Comparison of ENCODE assay signal across 15 cellular contexts in genomic region chr11:83566948-83567347, GRCh38.
DNase-seq lines count a peak whose midpoint lies in the region; ATAC-seq and TF ChIP-seq lines count a peak whose summit lies in the region.
"Had no signal": no experiment of that assay in that cellular context is flagged by ENCODE, and none has a peak within 500 bp of the region (broad histone marks: within the 10 kb centered on the region; RNA-seq: fewer than 3 reads in every experiment).

No MANE protein-coding gene starts in this region.

- POLR2A ChIA-PET in IMR-90 (lab: Charles Lee; ENCODE audit: unreplicated experiment) = no interaction called here

- H3K27ac ChIP-seq in IMR-90 (ENCODE audit: insufficient read depth, low read length) = no peak overlapping the region
- H3K27ac ChIP-seq in brain microvascular endothelial cell = no peak overlapping the region
- no peak overlapping the region for H3K27ac ChIP-seq in tibial nerve
- H3K27ac ChIP-seq: BLaER1, esophagus squamous epithelium had no signal

- H3K9me3 ChIP-seq in IMR-90 (ENCODE audit: control insufficient read depth, insufficient read depth, low read length) = no peaks in the 10 kb centered on the region
- H3K9me3 ChIP-seq in tibial nerve = no peaks in the 10 kb centered on the region
- H3K9me3 ChIP-seq: BLaER1, esophagus squamous epithelium had no signal

- no TSS peak for BruUV-seq in IMR-90 (replicated peaks; lab: Mats Ljungman, UMichigan)

- no peaks in the 10 kb centered on the region for H4K20me1 ChIP-seq in IMR-90 (ENCODE audit: insufficient read depth, low read length)
- H4K20me1 ChIP-seq: BLaER1 had no signal

- H3K14ac ChIP-seq in IMR-90 (replicated peaks; ENCODE audit: low read depth, low read length) = 0 out of 2 replicates have a peak overlapping the region, but pooled peaks have one; percentile 52

- H2BK15ac ChIP-seq in IMR-90 (ENCODE audit: low read depth, low read length) = no peak overlapping the region

- no peak overlapping the region for H2BK120ac ChIP-seq in IMR-90 (ENCODE audit: low read depth, low read length)

- dilution Hi-C loops in IMR-90 (cut with HindIII; ENCODE audit: low sequenced_read_pairs, unreplicated experiment) = no loop called here

- no peak overlapping the region for H4K91ac ChIP-seq in IMR-90 (ENCODE audit: insufficient read depth, low read depth, low read length)

- H2AK5ac ChIP-seq in IMR-90 (ENCODE audit: low read depth, low read length) = no peak overlapping the region

- H3K4me2 ChIP-seq in IMR-90 (ENCODE audit: low read depth, low read length) = no peak overlapping the region
- H3K4me2 ChIP-seq: BLaER1 had no signal

- intact Hi-C loops in IMR-90 (cut with micrococcal nuclease) = no loop called here
- intact Hi-C loops in activated T-helper 1 cell treated with anti-CD3 and anti-CD28 coated beads, Interleukin-12 subunit alpha, Interleukin-12 subunit beta, Interleukin-2, Interleukin-4 antibody, amounts not matched to agents 30 ng/mL and 10 ng/mL and 1 ng/mL, durations not matched to agents 14 hours and 24 hours and 36 hours (cut with micrococcal nuclease) = no loop called here

- ATAC-seq in IMR-90 (ENCODE audit: low read depth) (peak; percentile 93), GM21723 (IDR thresholded peaks at IDR 0.05; ENCODE audit: unreplicated experiment) (no peak)
- ATAC-seq: activated CD4-positive, alpha-beta T cell treated with anti-CD3 and anti-CD28 coated beads for 36 hours; left lobe of liver had no signal

- no peaks in the 10 kb centered on the region for H3K36me3 ChIP-seq in IMR-90 (ENCODE audit: control insufficient read depth, insufficient read depth, low read length)
- H3K36me3 ChIP-seq in brain microvascular endothelial cell (replicated peaks) = no peaks in the 10 kb centered on the region
- no peaks in the 10 kb centered on the region for H3K36me3 ChIP-seq in kidney epithelial cell (ENCODE audit: control insufficient read depth, insufficient read depth, low read length)
- no peaks in the 10 kb centered on the region for H3K36me3 ChIP-seq in tibial nerve
- H3K36me3 ChIP-seq: BLaER1, esophagus squamous epithelium had no signal

- no peak overlapping the region for H4K5ac ChIP-seq in IMR-90 (ENCODE audit: low read depth, low read length)

- no peak overlapping the region for H3K56ac ChIP-seq in IMR-90 (ENCODE audit: extremely low read depth, insufficient read depth, low read length)

- H3K36me3 Mint-ChIP-seq in activated T-helper 1 cell treated with anti-CD3 and anti-CD28 coated beads, Interleukin-12 subunit alpha, Interleukin-12 subunit beta, Interleukin-2, Interleukin-4 antibody, amounts not matched to agents 30 ng/mL and 10 ng/mL and 1 ng/mL, durations not matched to agents 14 hours and 24 hours and 36 hours (ENCODE audit: low read depth) = no peaks in the 10 kb centered on the region

- H3K27ac Mint-ChIP-seq in activated T-helper 1 cell treated with anti-CD3 and anti-CD28 coated beads, Interleukin-12 subunit alpha, Interleukin-12 subunit beta, Interleukin-2, Interleukin-4 antibody, amounts not matched to agents 30 ng/mL and 10 ng/mL and 1 ng/mL, durations not matched to agents 14 hours and 24 hours and 36 hours = no peak overlapping the region
- H3K27ac Mint-ChIP-seq: activated CD4-positive, alpha-beta T cell treated with anti-CD3 and anti-CD28 coated beads for 36 hours; activated T-helper 2 cell treated with anti-CD3 and anti-CD28 coated beads, Interferon-gamma antibody, Interleukin-2, Interleukin-4, amounts not matched to agents 10 μg/mL and 5 μg/mL and 100 μg/mL, durations not matched to agents 14 hours and 24 hours and 36 hours had no signal

- WGBS in IMR-90 (ENCODE audit: extremely low coverage in 2 of 2, insufficient read length in 1 of 2), 2 experiments = no CpG with 5 or more reads among the region's 4 CpGs
- 57 to 67% methylated on average over 4 of the region's 4 CpGs for WGBS in tibial nerve, 2 donors

- no peak overlapping the region for H3K18ac ChIP-seq in IMR-90 (ENCODE audit: low read depth, low read length)

- H3K9me3 Mint-ChIP-seq in activated T-helper 1 cell treated with anti-CD3 and anti-CD28 coated beads, Interleukin-12 subunit alpha, Interleukin-12 subunit beta, Interleukin-2, Interleukin-4 antibody, amounts not matched to agents 30 ng/mL and 10 ng/mL and 1 ng/mL, durations not matched to agents 14 hours and 24 hours and 36 hours = no peaks in the 10 kb centered on the region
- H3K9me3 Mint-ChIP-seq: activated T-helper 2 cell treated with anti-CD3 and anti-CD28 coated beads, Interferon-gamma antibody, Interleukin-2, Interleukin-4, amounts not matched to agents 10 μg/mL and 5 μg/mL and 100 μg/mL, durations not matched to agents 14 hours and 24 hours and 36 hours had no signal

- no peaks in the 10 kb centered on the region for H3K9me1 ChIP-seq in IMR-90 (ENCODE audit: insufficient read depth, low read length)

- in situ Hi-C loops in IMR-90 (cut with MboI; ENCODE audit: low sequenced_read_pairs) = no loop called here
- in situ Hi-C loops in brain microvascular endothelial cell (cut with HindIII; ENCODE audit: low pct_ligation_motif_present, low sequenced_read_pairs) = no loop called here
- in situ Hi-C loops in GM13977 (cut with MboI; ENCODE audit: low pct_unique_long_range_greater_than_20kb, low sequenced_read_pairs, unreplicated experiment) = no loop called here

- H3K4me3 ChIP-seq in AG09309 (ENCODE audit: control insufficient read depth, low read depth, low read length) (no peak overlapping the region), IMR-90 (ENCODE audit: insufficient read depth, low read depth, low read length) (no peak overlapping the region), brain microvascular endothelial cell (ENCODE audit: low read depth, low read length) (no peak overlapping the region), kidney epithelial cell (ENCODE audit: low read depth, low read length) (no peak overlapping the region), tibial nerve (no peak overlapping the region)
- H3K4me3 ChIP-seq: BLaER1, esophagus squamous epithelium had no signal

- H3K23ac ChIP-seq in IMR-90 (ENCODE audit: low read depth, low read length) = no peak overlapping the region

- H2BK20ac ChIP-seq in IMR-90 (ENCODE audit: low read depth, low read length) = no peak overlapping the region

- DNase-seq in AG09309 (ENCODE audit: low read depth) (peak; percentile 49), IMR-90 (peak; percentile 83), brain microvascular endothelial cell (peak; percentile 41), kidney epithelial cell (ENCODE audit: low read depth) (peak; percentile 38), GM13977 (ENCODE audit: low spot score) (no peak), tibial nerve (ENCODE audit: low spot score in 2 of 2) (no peak)
- no peak for DNase-seq in activated T-helper 1 cell treated with anti-CD3 and anti-CD28 coated beads, Interleukin-12 subunit alpha, Interleukin-12 subunit beta, Interleukin-2, Interleukin-4 antibody, amounts not matched to agents 30 ng/mL and 10 ng/mL and 1 ng/mL, durations not matched to agents 14 hours and 24 hours and 36 hours (ENCODE audit: low spot score)
- DNase-seq: activated CD4-positive, alpha-beta T cell treated with anti-CD3 and anti-CD28 coated beads for 36 hours; esophagus squamous epithelium; NCI-H1417 treated with DMSO at 0.1 percent for 48 hours; T-helper 1 cell had no signal

- TF ChIP-seq POLR2A in IMR-90 (IDR thresholded peaks at IDR 0.05; ENCODE audit: low read depth, low read length) (no peak), tibial nerve (IDR thresholded peaks at IDR 0.05) (no peak)

- no peak overlapping the region for H4K8ac ChIP-seq in IMR-90 (ENCODE audit: low read depth in 2 of 2, low read length in 2 of 2)

- 0 out of 2 replicates have a peak, but pooled peaks cover 2% of the 10 kb centered on the region for H3K4me1 ChIP-seq in IMR-90 (ENCODE audit: control insufficient read depth, insufficient read depth, low read length)
- no peaks in the 10 kb centered on the region for H3K4me1 ChIP-seq in tibial nerve
- H3K4me1 ChIP-seq: BLaER1, esophagus squamous epithelium had no signal

- no peak overlapping the region for H2AK9ac ChIP-seq in IMR-90 (replicated peaks; ENCODE audit: low read depth, low read length, poor library complexity)

- H2AFZ ChIP-seq in IMR-90 (replicated peaks; ENCODE audit: low read length, poor library complexity) = no peak overlapping the region

- H3K4me1 Mint-ChIP-seq in activated T-helper 1 cell treated with anti-CD3 and anti-CD28 coated beads, Interleukin-12 subunit alpha, Interleukin-12 subunit beta, Interleukin-2, Interleukin-4 antibody, amounts not matched to agents 30 ng/mL and 10 ng/mL and 1 ng/mL, durations not matched to agents 14 hours and 24 hours and 36 hours (ENCODE audit: low read depth) = no peaks in the 10 kb centered on the region
- H3K4me1 Mint-ChIP-seq: activated CD4-positive, alpha-beta T cell treated with anti-CD3 and anti-CD28 coated beads for 36 hours had no signal

- TF ChIP-seq EP300 in tibial nerve (IDR thresholded peaks at IDR 0.05) = no peak

- H3K79me1 ChIP-seq in IMR-90 (ENCODE audit: low read depth in 1 of 2, low read length in 2 of 2) = no peaks in the 10 kb centered on the region

- H3K27me3 Mint-ChIP-seq in activated T-helper 1 cell treated with anti-CD3 and anti-CD28 coated beads, Interleukin-12 subunit alpha, Interleukin-12 subunit beta, Interleukin-2, Interleukin-4 antibody, amounts not matched to agents 30 ng/mL and 10 ng/mL and 1 ng/mL, durations not matched to agents 14 hours and 24 hours and 36 hours (ENCODE audit: insufficient read depth) = no peaks in the 10 kb centered on the region

- TF ChIP-seq CTCF in AG09309 (IDR thresholded peaks at IDR 0.05; ENCODE audit: control insufficient read depth, insufficient read depth, low read depth, low read length, missing control alignments) = no peak
- no peak for TF ChIP-seq CTCF in IMR-90 (conservative IDR thresholded peaks at IDR 0.05; ENCODE audit: low read depth, low read length)
- TF ChIP-seq CTCF in brain microvascular endothelial cell (IDR thresholded peaks at IDR 0.05; ENCODE audit: low read depth, low read length, missing control alignments) = no peak
- TF ChIP-seq CTCF in kidney epithelial cell (IDR thresholded peaks at IDR 0.05; ENCODE audit: insufficient read depth, low read length, poor library complexity, severe bottlenecking) = no peak
- no peak for TF ChIP-seq CTCF in GM13977 (IDR thresholded peaks at IDR 0.05; ENCODE audit: extremely low read depth, insufficient read depth, missing control alignments)
- TF ChIP-seq CTCF in tibial nerve (IDR thresholded peaks at IDR 0.05) = no peak

- TF ChIP-seq RAD21 in IMR-90 (IDR thresholded peaks at IDR 0.05; ENCODE audit: low read length) = no peak

- H3K27me3 ChIP-seq in IMR-90 (ENCODE audit: control insufficient read depth, insufficient read depth, low read length) (no peaks in the 10 kb centered on the region), brain microvascular endothelial cell (replicated peaks) (no peaks in the 10 kb centered on the region), kidney epithelial cell (ENCODE audit: control insufficient read depth, insufficient read depth, low read length) (no peaks in the 10 kb centered on the region), tibial nerve (no peaks in the 10 kb centered on the region)
- H3K27me3 ChIP-seq: BLaER1, esophagus squamous epithelium had no signal

- CTCF ChIA-PET in IMR-90 (lab: Yijun Ruan, JAX) = no interaction called here

- H3K4me3 Mint-ChIP-seq in activated T-helper 1 cell treated with anti-CD3 and anti-CD28 coated beads, Interleukin-12 subunit alpha, Interleukin-12 subunit beta, Interleukin-2, Interleukin-4 antibody, amounts not matched to agents 30 ng/mL and 10 ng/mL and 1 ng/mL, durations not matched to agents 14 hours and 24 hours and 36 hours = no peak overlapping the region
- H3K4me3 Mint-ChIP-seq: activated CD4-positive, alpha-beta T cell treated with anti-CD3 and anti-CD28 coated beads for 36 hours had no signal

- H3K4ac ChIP-seq in IMR-90 (ENCODE audit: low read depth, low read length) = no peak overlapping the region

- no peak overlapping the region for H3K9ac ChIP-seq in IMR-90 (ENCODE audit: low read depth, low read length)
- H3K9ac ChIP-seq: BLaER1 had no signal

- H2BK5ac ChIP-seq in IMR-90 (ENCODE audit: low read depth, low read length, poor library complexity, severe bottlenecking) = peak overlapping the region; percentile 48

Comparison
In these comparisons a context has a peak if more than half of its experiments do, and no peak if none do; other contexts are left out.
1. DNase-seq: peak in AG09309 (single experiment), IMR-90 (single experiment), brain microvascular endothelial cell (single experiment) and kidney epithelial cell (single experiment); none in activated T-helper 1 cell treated with anti-CD3 and anti-CD28 coated beads, Interleukin-12 subunit alpha, Interleukin-12 subunit beta, Interleukin-2, Interleukin-4 antibody, amounts not matched to agents 30 ng/mL and 10 ng/mL and 1 ng/mL, durations not matched to agents 14 hours and 24 hours and 36 hours (single experiment), GM13977 (single experiment) and tibial nerve (0 of 2).